ENCODE assay signal across 19 cellular contexts in the genomic region with DNA sequence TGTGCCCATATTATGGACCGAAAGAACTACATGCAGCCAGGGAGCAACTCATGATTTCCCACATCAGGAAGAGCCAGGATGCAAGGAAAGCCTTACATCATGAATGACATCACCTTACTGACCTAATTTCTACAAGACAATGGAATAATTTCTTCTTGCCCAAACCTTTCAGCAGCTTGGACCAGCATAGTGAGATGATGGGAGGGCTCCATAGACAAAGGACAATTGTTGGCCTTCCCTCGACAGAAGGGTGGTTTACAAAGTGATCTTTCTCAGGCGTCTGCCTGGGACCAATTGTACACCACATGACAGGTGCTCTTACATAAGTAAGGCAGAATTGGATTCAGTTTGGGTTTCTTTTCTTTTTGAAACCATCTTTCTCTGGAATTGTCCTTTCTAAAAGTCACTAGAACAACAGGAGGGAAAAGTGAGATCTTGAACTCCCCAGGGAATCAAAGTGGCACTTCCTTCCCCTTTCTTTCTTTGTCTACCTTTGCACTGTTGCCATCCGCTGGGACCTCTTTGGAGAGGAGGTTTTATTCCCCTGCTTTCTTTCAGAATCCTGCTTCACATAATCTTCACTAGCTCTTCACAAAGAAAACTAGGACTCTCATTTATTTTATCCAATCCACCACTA. TPM values are rescaled to one million over a fixed set of nuclear protein-coding genes. Genes with fewer than 3 reads are reported as not detected.
DNase-seq lines count a peak whose midpoint lies in the region; ATAC-seq and TF ChIP-seq lines count a peak whose summit lies in the region.
"Had no signal": no experiment of that assay in that cellular context is flagged by ENCODE, and none has a peak within 500 bp of the region (broad histone marks: within the 10 kb centered on the region; RNA-seq: fewer than 3 reads in every experiment).

No MANE protein-coding gene starts in this region.

- intact Hi-C loops in activated CD8-positive, alpha-beta T cell treated with anti-CD3 and anti-CD28 coated beads for 36 hours (cut with micrococcal nuclease) = no loop called here

- no peaks in the 10 kb centered on the region for H3K27me3 Mint-ChIP-seq in activated CD8-positive, alpha-beta T cell treated with anti-CD3 and anti-CD28 coated beads for 36 hours
- H3K27me3 Mint-ChIP-seq: activated naive CD8-positive, alpha-beta T cell treated with anti-CD3 and anti-CD28 coated beads, Interleukin-2, amount 10 ng/mL, durations not matched to agents 7 days and 5 days had no signal

- no peaks in the 10 kb centered on the region for H3K9me3 Mint-ChIP-seq in activated CD8-positive, alpha-beta T cell treated with anti-CD3 and anti-CD28 coated beads for 36 hours
- H3K9me3 Mint-ChIP-seq: activated naive CD8-positive, alpha-beta T cell treated with anti-CD3 and anti-CD28 coated beads, Interleukin-2, amount 10 ng/mL, durations not matched to agents 7 days and 5 days; activated T-cell treated with anti-CD3 and anti-CD28 coated beads, Interleukin-2, amount 50 U/mL, for 4 hours had no signal

- H3K27ac ChIP-seq in Karpas-422 (ENCODE audit: low read length) (no peak overlapping the region), caudate nucleus (ENCODE audit: low read depth, low read length) (peak overlapping the region; percentile 53), layer of hippocampus (ENCODE audit: low read depth, low read length) (peak overlapping the region; percentile 38)
- H3K27ac ChIP-seq: breast epithelium, KMS-11, thoracic aorta had no signal

- peak overlapping the region; percentile 15 for H3K4me2 ChIP-seq in Karpas-422 (ENCODE audit: low read depth, low read length, poor library complexity, severe bottlenecking)
- H3K4me2 ChIP-seq: KMS-11 had no signal

- H3K4me3 Mint-ChIP-seq in activated CD8-positive, alpha-beta T cell treated with anti-CD3 and anti-CD28 coated beads for 36 hours = no peak overlapping the region
- H3K4me3 Mint-ChIP-seq: activated naive CD8-positive, alpha-beta T cell treated with anti-CD3 and anti-CD28 coated beads, Interleukin-2, amount 10 ng/mL, durations not matched to agents 7 days and 5 days; activated T-cell treated with anti-CD3 and anti-CD28 coated beads, Interleukin-2, amount 50 U/mL, for 4 hours had no signal

- TF ChIP-seq CTCF in activated CD8-positive, alpha-beta T cell treated with anti-CD3 and anti-CD28 coated beads for 36 hours (IDR thresholded peaks at IDR 0.05) = no peak

- H3K27ac Mint-ChIP-seq in activated CD8-positive, alpha-beta T cell treated with anti-CD3 and anti-CD28 coated beads for 36 hours = no peak overlapping the region
- H3K27ac Mint-ChIP-seq: activated naive CD8-positive, alpha-beta T cell treated with anti-CD3 and anti-CD28 coated beads, Interleukin-2, amount 10 ng/mL, durations not matched to agents 7 days and 5 days had no signal

- ATAC-seq in activated CD8-positive, alpha-beta T cell treated with anti-CD3 and anti-CD28 coated beads for 36 hours = no peak
- ATAC-seq in HG02642 (IDR thresholded peaks at IDR 0.05; ENCODE audit: poor library complexity, unreplicated experiment) = no peak
- ATAC-seq: activated T-cell treated with anti-CD3 and anti-CD28 coated beads, Interleukin-2, amount 50 U/mL, for 4 hours; esophagus mucosa; left cardiac atrium had no signal

- H3K27me3 ChIP-seq in Karpas-422 (ENCODE audit: low read length) (no peaks in the 10 kb centered on the region), layer of hippocampus (ENCODE audit: control insufficient read depth, insufficient read depth, low read length) (no peaks in the 10 kb centered on the region)
- H3K27me3 ChIP-seq: BE2C, breast epithelium had no signal

- no peak overlapping the region for H3K4me3 ChIP-seq in Karpas-422 (ENCODE audit: low read length)
- H3K4me3 ChIP-seq: breast epithelium, thoracic aorta had no signal

- no peaks in the 10 kb centered on the region for H3K36me3 ChIP-seq in Karpas-422 (ENCODE audit: insufficient read depth, low read length)
- H3K36me3 ChIP-seq: breast epithelium, thoracic aorta had no signal

- H3K36me3 Mint-ChIP-seq in activated CD8-positive, alpha-beta T cell treated with anti-CD3 and anti-CD28 coated beads for 36 hours (ENCODE audit: low read depth) = no peaks in the 10 kb centered on the region
- H3K36me3 Mint-ChIP-seq: activated naive CD8-positive, alpha-beta T cell treated with anti-CD3 and anti-CD28 coated beads, Interleukin-2, amount 10 ng/mL, durations not matched to agents 7 days and 5 days had no signal

- H4K20me1 ChIP-seq in Karpas-422 (ENCODE audit: insufficient read depth, low read depth, low read length) = no peaks in the 10 kb centered on the region

- POLR2A ChIA-PET in activated CD8-positive, alpha-beta T cell treated with anti-CD3 and anti-CD28 coated beads for 36 hours (lab: Charles Lee) = no interaction called here

- H3K9ac ChIP-seq in Karpas-422 (ENCODE audit: low read length) = no peak overlapping the region
- H3K9ac ChIP-seq: KMS-11 had no signal

- no peak overlapping the region for H2AFZ ChIP-seq in Karpas-422 (ENCODE audit: low read length)

- DNase-seq in Karpas-422 (peak; percentile 54), caudate nucleus (lab: John Stamatoyannopoulos, UW) (peak in 23 of 61 donors; percentile 1 to 54 (median 19)), superior temporal gyrus (ENCODE audit: extremely low spot score) (peak; percentile 74), ureter (ENCODE audit: low spot score) (no peak)
- DNase-seq in activated CD8-positive, alpha-beta T cell treated with anti-CD3 and anti-CD28 coated beads for 36 hours = no peak
- DNase-seq: activated naive CD8-positive, alpha-beta T cell treated with anti-CD3 and anti-CD28 coated beads, Interleukin-2, amount 10 ng/mL, durations not matched to agents 7 days and 5 days; activated T-cell treated with anti-CD3 and anti-CD28 coated beads, Interleukin-2, amount 50 U/mL, for 4 hours; BE2C; DMS 273 treated with DMSO at 0.1 percent for 48 hours; left cardiac atrium; NCI-H1105 treated with DMSO at 0.1 percent for 48 hours; NCI-H2171 treated with DMSO at 0.1 percent for 48 hours; stimulated activated CD4-positive, alpha-beta T cell treated with anti-CD3 and anti-CD28 coated beads, Interleukin-4, amount 100 ng/mL, for 1 hour had no signal

- H3K4me1 Mint-ChIP-seq in activated CD8-positive, alpha-beta T cell treated with anti-CD3 and anti-CD28 coated beads for 36 hours (ENCODE audit: low read depth) = no peaks in the 10 kb centered on the region
- H3K4me1 Mint-ChIP-seq: activated naive CD8-positive, alpha-beta T cell treated with anti-CD3 and anti-CD28 coated beads, Interleukin-2, amount 10 ng/mL, durations not matched to agents 7 days and 5 days had no signal

- no peaks in the 10 kb centered on the region for H3K9me2 ChIP-seq in Karpas-422 (replicated peaks; ENCODE audit: insufficient read depth, low read length)

- CTCF ChIA-PET in activated CD8-positive, alpha-beta T cell treated with anti-CD3 and anti-CD28 coated beads for 36 hours (lab: Charles Lee) = no interaction called here

- H3K4me1 ChIP-seq in Karpas-422 (ENCODE audit: low read length) = peaks cover 9% of the 10 kb centered on the region
- H3K4me1 ChIP-seq: breast epithelium had no signal

- H3K9me3 ChIP-seq in Karpas-422 (ENCODE audit: low read length) = no peaks in the 10 kb centered on the region
- H3K9me3 ChIP-seq: BE2C, breast epithelium, thoracic aorta had no signal

- H3K79me2 ChIP-seq in Karpas-422 (ENCODE audit: low read length) = no peaks in the 10 kb centered on the region

RNA-seq across cellular contexts. Expression of gene PAK1, which starts 51.7 kb away (rescaled TPM):
- 18.7 and 60.1 TPM in 2 replicates for total RNA-seq in Karpas-422 (2014; rRNA removed; shearing (Covaris generic); ENCODE audit: low replicate concordance)
- total RNA-seq in activated CD8-positive, alpha-beta T cell treated with anti-CD3 and anti-CD28 coated beads for 36 hours = 10 to 100 TPM; 43.8 to 49.9 TPM
- total RNA-seq in ureter = 56.7 TPM

Comparison
In these comparisons a context has a peak if more than half of its experiments do, and no peak if none do; other contexts are left out.
1. DNase-seq: peak in Karpas-422 (single experiment) and superior temporal gyrus (single experiment); none in activated CD8-positive, alpha-beta T cell treated with anti-CD3 and anti-CD28 coated beads for 36 hours (single experiment) and ureter (single experiment).